In the genomic region with DNA sequence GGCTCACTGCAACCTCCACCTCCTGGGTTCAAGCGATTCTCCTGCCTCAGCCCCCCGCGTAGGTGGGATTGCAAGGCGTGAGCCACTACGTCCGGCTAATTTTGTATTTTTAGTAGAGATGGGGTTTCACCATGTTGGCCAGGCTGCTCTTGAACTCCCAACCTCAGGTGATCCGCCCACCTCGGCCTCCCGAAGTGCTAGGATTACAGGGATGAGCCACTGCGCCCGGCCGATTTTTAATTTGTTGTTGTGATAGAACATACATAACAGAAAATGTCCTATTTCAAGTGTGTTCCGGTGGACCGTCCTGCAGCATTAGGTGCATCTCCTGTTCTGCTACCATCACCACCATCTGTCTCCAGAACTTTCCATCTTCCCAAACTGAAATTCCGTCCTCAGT, we compare ENCODE assay signal across 7 cellular contexts. TPM values are rescaled to one million over a fixed set of nuclear protein-coding genes. Genes with fewer than 3 reads are reported as not detected.
DNase-seq lines count a peak whose midpoint lies in the region; ATAC-seq and TF ChIP-seq lines count a peak whose summit lies in the region.
"Not testable (repeated sequence)": the region's sequence is repeated elsewhere in the genome, so short reads cannot be mapped to it uniquely, and the experiment has no call there.

No MANE protein-coding gene starts in this region.

- not testable (repeated sequence) for H3K9ac ChIP-seq in HUES48 (ENCODE audit: low read depth, low read length); smooth muscle cell (ENCODE audit: low read depth)

- not testable (repeated sequence) for H3K4me2 ChIP-seq in hepatocyte, smooth muscle cell

- not testable (repeated sequence) for H3K9me2 ChIP-seq in hepatocyte (replicated peaks; ENCODE audit: insufficient read depth)

- intact Hi-C loops in Panc1 (cut with micrococcal nuclease; ENCODE audit: unreplicated experiment); MCF 10A (cut with micrococcal nuclease): not testable (repeated sequence)

- not testable (repeated sequence) for BruUV-seq in Panc1 (replicated peaks; lab: Mats Ljungman, UMichigan); MCF 10A (replicated peaks; lab: Mats Ljungman, UMichigan)

- peaks cover 27% of the 10 kb centered on the region for H3K4me1 ChIP-seq in HUES48 (ENCODE audit: control insufficient read depth, insufficient read depth, low read length)
- H3K4me1 ChIP-seq in Panc1 (ENCODE audit: control insufficient read depth, insufficient read depth, low read length), result peaks cover 60% of the 10 kb centered on the region
- peaks cover 48% of the 10 kb centered on the region for H3K4me1 ChIP-seq in hepatocyte (ENCODE audit: insufficient read depth)
- peaks cover 18% of the 10 kb centered on the region for H3K4me1 ChIP-seq in smooth muscle cell (ENCODE audit: low read depth)

- not testable (repeated sequence) for H4K20me1 ChIP-seq in hepatocyte (ENCODE audit: insufficient read depth, poor library complexity, severe bottlenecking)
- peaks cover 90% of the 10 kb centered on the region for H4K20me1 ChIP-seq in smooth muscle cell (ENCODE audit: low read depth)

- CTCF ChIA-PET in Panc1 (lab: Charles Lee); MCF 10A (lab: Yijun Ruan, JAX): not testable (repeated sequence)

- not testable (repeated sequence) for TF ChIP-seq CTCF in Panc1 (IDR thresholded peaks at IDR 0.05); MCF 10A (IDR thresholded peaks at IDR 0.05; ENCODE audit: unreplicated experiment); hepatocyte (IDR thresholded peaks at IDR 0.05; ENCODE audit: poor library complexity); mesothelial cell of epicardium (IDR thresholded peaks at IDR 0.05; ENCODE audit: unreplicated experiment); smooth muscle cell (IDR thresholded peaks at IDR 0.05; ENCODE audit: borderline replicate concordance, insufficient read depth, poor library complexity, severe bottlenecking)

- not testable (repeated sequence) for H3K36me3 ChIP-seq in HUES48 (ENCODE audit: control insufficient read depth, insufficient read depth, low read length); Panc1 (ENCODE audit: control insufficient read depth, insufficient read depth, low read length); hepatocyte (replicated peaks; ENCODE audit: insufficient read depth, low read depth); smooth muscle cell (ENCODE audit: low read depth)

- not testable (repeated sequence) for H3K4me3 ChIP-seq in HUES48 (ENCODE audit: low read depth, low read length); Panc1 (ENCODE audit: low read depth in 2 of 2, low read length in 2 of 2); hepatocyte; smooth muscle cell

- POLR2A ChIA-PET in Panc1 (lab: Charles Lee), result not testable (repeated sequence)
- POLR2A ChIA-PET in MCF 10A (lab: Yijun Ruan, JAX), result interaction anchor here (0.6 to 9.8 kb wide), 19 partner anchors 9 to 195 kb away, joined by 3 to 171 read pairs (median 8); partner anchors contain the start of genes GEMIN4, GLOD4, MRM3 and NXN

- not testable (repeated sequence) for H3K9me3 ChIP-seq in HUES48 (ENCODE audit: control insufficient read depth, insufficient read depth, low read length); Panc1 (ENCODE audit: control insufficient read depth, insufficient read depth, low read depth, low read length); hepatocyte (ENCODE audit: low read depth); smooth muscle cell (replicated peaks; ENCODE audit: low read depth)

- H3K4me1 Mint-ChIP-seq in MCF 10A (ENCODE audit: insufficient read depth, unreplicated experiment) (peaks cover 60% of the 10 kb centered on the region), mesothelial cell of epicardium (peaks cover 53% of the 10 kb centered on the region)

- ATAC-seq in Panc1, result not testable (repeated sequence)

- in situ Hi-C loops in Panc1 (cut with HindIII; ENCODE audit: low pct_unique_long_range_greater_than_20kb, low sequenced_read_pairs), result not testable (repeated sequence)

- H2AFZ ChIP-seq in hepatocyte; smooth muscle cell (ENCODE audit: low read depth): not testable (repeated sequence)

- WGBS in hepatocyte (ENCODE audit: low lambda C conversion rate, missing lambda C conversion rate), result 95% methylated on average over 15 of the region's 15 CpGs
- WGBS in smooth muscle cell (ENCODE audit: low lambda C conversion rate), result 87% methylated on average over 15 of the region's 15 CpGs

- H3K36me3 Mint-ChIP-seq in MCF 10A (ENCODE audit: insufficient read depth, unreplicated experiment), result not testable (repeated sequence)
- H3K36me3 Mint-ChIP-seq in mesothelial cell of epicardium, result peaks cover 23% of the 10 kb centered on the region

- peak overlapping the region; percentile 27 for H3K4me3 Mint-ChIP-seq in MCF 10A (ENCODE audit: unreplicated experiment)
- not testable (repeated sequence) for H3K4me3 Mint-ChIP-seq in mesothelial cell of epicardium

- not testable (repeated sequence) for H3K9me3 Mint-ChIP-seq in MCF 10A (ENCODE audit: unreplicated experiment); mesothelial cell of epicardium

- peaks cover 25% of the 10 kb centered on the region for H3F3A ChIP-seq in smooth muscle cell (ENCODE audit: low read depth)

- not testable (repeated sequence) for H3K27me3 Mint-ChIP-seq in MCF 10A (ENCODE audit: insufficient read depth, unreplicated experiment); mesothelial cell of epicardium (ENCODE audit: low read depth)

- H3K79me2 ChIP-seq in hepatocyte, result peaks cover 85% of the 10 kb centered on the region
- H3K79me2 ChIP-seq in smooth muscle cell (ENCODE audit: low read depth), result peaks cover 79% of the 10 kb centered on the region

- not testable (repeated sequence) for H3K27me3 ChIP-seq in HUES48 (ENCODE audit: control insufficient read depth, insufficient read depth, low read length); Panc1 (ENCODE audit: control insufficient read depth, insufficient read depth, low read length); hepatocyte; smooth muscle cell (ENCODE audit: low read depth)

- DNase-seq in Panc1 (ENCODE audit: low read depth, low spot score); MCF 10A (ENCODE audit: unreplicated experiment); epithelial cell of prostate (ENCODE audit: low read depth, low spot score); hepatocyte (ENCODE audit: low spot score); mesothelial cell of epicardium (ENCODE audit: low spot score in 2 of 2, unreplicated experiment in 2 of 2); smooth muscle cell (lab: John Stamatoyannopoulos, UW; ENCODE audit: unreplicated experiment): not testable (repeated sequence)

- peak overlapping the region; percentile 65 for H3K27ac ChIP-seq in HUES48 (ENCODE audit: low read depth, low read length)
- H3K27ac ChIP-seq in Panc1 (ENCODE audit: low read length), result peak overlapping the region; percentile 74
- peak overlapping the region; percentile 95 for H3K27ac ChIP-seq in epithelial cell of prostate
- peak overlapping the region; percentile 63 for H3K27ac ChIP-seq in hepatocyte
- peak overlapping the region; percentile 86 for H3K27ac ChIP-seq in smooth muscle cell (ENCODE audit: low read depth)

- H3K27ac Mint-ChIP-seq in MCF 10A (ENCODE audit: low read depth, unreplicated experiment) (peak overlapping the region; percentile 76), mesothelial cell of epicardium (peak overlapping the region; percentile 96)

RNA-seq across cellular contexts. Expression of gene NXN, which starts 55.3 kb away (rescaled TPM):
- total RNA-seq in Panc1 (2021; ENCODE audit: unreplicated experiment) (126 TPM), MCF 10A (2022) (36.8 and 57.3 TPM in 2 replicates), hepatocyte (55.0 and 58.7 TPM in 2 replicates), mesothelial cell of epicardium (99.1 to 107 TPM (median 106 TPM) in 3 replicates), smooth muscle cell (58.3 and 89.0 TPM in 2 replicates)
- polyA plus RNA-seq in Panc1 (2012; ENCODE audit: insufficient read length), result 134 TPM
- polyA plus RNA-seq in hepatocyte (74.1 and 88.0 TPM in 2 replicates), smooth muscle cell (78.6 and 81.8 TPM in 2 replicates)
